In the genomic region with DNA sequence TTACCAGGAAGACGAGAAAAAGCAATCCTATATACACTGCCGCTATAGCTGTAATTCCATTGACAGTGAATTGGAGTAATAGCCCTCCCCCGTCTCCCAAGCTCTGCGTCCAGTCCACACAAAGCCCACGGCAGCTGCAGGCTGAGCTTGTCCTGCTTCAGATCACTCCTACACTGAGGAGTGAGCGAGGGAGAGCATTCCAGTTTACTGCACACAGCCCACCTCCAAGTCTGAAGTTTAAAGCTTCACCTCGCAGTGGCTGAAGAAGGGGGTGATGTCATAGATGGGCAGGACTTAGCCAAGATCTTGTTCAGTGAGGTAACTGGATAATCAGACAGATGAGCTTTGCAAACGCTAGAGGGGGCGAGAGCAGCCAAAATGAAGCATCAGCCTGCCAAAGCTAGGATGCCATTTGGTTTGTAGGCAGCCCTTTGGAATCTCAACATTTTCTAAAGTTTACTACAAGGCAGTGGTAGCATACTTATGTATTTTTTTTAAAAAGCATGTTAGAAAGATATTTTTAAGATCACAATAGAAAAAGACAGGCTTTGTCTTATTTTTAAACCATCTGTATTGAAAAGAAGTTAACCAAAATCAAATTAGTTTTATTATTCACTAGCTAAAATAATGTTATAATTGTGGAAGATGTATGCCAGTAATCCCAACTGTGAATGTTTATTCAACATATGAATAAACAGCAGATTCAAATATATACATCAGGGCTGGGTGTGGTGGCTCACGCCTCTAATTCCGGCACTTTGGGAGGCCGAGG, we compare ENCODE assay signal across 1 cellular context.
A peak's percentile ranks its signal among the peaks of the same experiment; 100 is the strongest.
TF ChIP-seq lines count a peak whose summit lies in the region.

Gene FLRT3, minus strand, starts transcription at position 213 of the 772 bp plus-strand sequence. CDS start 10,106 bp downstream, outside the sequence.

TF ChIP-seq in HepG2, 621 proteins besides CTCF, POLR2A, EP300 and RAD21 (continued from another document and continues in another):
- TF ChIP-seq ATF7 (IDR thresholded peaks at IDR 0.05): peak; percentile 96
- TF ChIP-seq ATF7 (CRISPR knock-in tag; IDR thresholded peaks at IDR 0.05): peak; percentile 91; the same call in 1 of the 2 replicates
- 0 out of 2 replicates have a peak, but pooled peaks have one; percentile 42 for TF ChIP-seq SP140L (CRISPR knock-in tag; IDR thresholded peaks at IDR 0.05; ENCODE audit: borderline replicate concordance)
- TF ChIP-seq JUN (CRISPR knock-in tag; IDR thresholded peaks at IDR 0.05): peak; percentile 69; the same call in 1 of the 2 replicates
- 0 out of 2 replicates have a peak, but pooled peaks have one; percentile 35 for TF ChIP-seq IRF9 (CRISPR knock-in tag; IDR thresholded peaks at IDR 0.05; ENCODE audit: borderline replicate concordance)
- TF ChIP-seq THYN1 (CRISPR knock-in tag; IDR thresholded peaks at IDR 0.05; ENCODE audit: borderline replicate concordance, low read depth): no peak
- TF ChIP-seq FOXA3 (CRISPR knock-in tag; IDR thresholded peaks at IDR 0.05): 0 out of 2 replicates have a peak, but pooled peaks have one; percentile 44
- TF ChIP-seq GABPB1 (CRISPR knock-in tag; IDR thresholded peaks at IDR 0.05): peak; percentile 34; the same call in 1 of the 2 replicates
- TF ChIP-seq HMGXB3 (CRISPR knock-in tag; IDR thresholded peaks at IDR 0.05; ENCODE audit: borderline replicate concordance): no peak; the same call in 1 of the 2 replicates
- TF ChIP-seq, protein P1, sequence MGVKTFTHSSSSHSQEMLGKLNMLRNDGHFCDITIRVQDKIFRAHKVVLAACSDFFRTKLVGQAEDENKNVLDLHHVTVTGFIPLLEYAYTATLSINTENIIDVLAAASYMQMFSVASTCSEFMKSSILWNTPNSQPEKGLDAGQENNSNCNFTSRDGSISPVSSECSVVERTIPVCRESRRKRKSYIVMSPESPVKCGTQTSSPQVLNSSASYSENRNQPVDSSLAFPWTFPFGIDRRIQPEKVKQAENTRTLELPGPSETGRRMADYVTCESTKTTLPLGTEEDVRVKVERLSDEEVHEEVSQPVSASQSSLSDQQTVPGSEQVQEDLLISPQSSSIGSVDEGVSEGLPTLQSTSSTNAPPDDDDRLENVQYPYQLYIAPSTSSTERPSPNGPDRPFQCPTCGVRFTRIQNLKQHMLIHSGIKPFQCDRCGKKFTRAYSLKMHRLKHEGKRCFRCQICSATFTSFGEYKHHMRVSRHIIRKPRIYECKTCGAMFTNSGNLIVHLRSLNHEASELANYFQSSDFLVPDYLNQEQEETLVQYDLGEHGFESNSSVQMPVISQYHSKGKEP (CRISPR knock-in tag; IDR thresholded peaks at IDR 0.05): no peak
- TF ChIP-seq ZNF124 (CRISPR knock-in tag; IDR thresholded peaks at IDR 0.05): no peak; the same call in 1 of the 2 replicates
- peak; percentile 54; the same call in 1 of the 2 replicates for TF ChIP-seq RXRB (CRISPR knock-in tag; IDR thresholded peaks at IDR 0.05; ENCODE audit: borderline replicate concordance)
- TF ChIP-seq MTF2 (CRISPR knock-in tag; IDR thresholded peaks at IDR 0.05; ENCODE audit: borderline replicate concordance): no peak
- TF ChIP-seq MIER3 (CRISPR knock-in tag; IDR thresholded peaks at IDR 0.05; ENCODE audit: borderline replicate concordance): peak; percentile 72; the same call in 1 of the 2 replicates
- TF ChIP-seq SCMH1 (CRISPR knock-in tag; IDR thresholded peaks at IDR 0.05; ENCODE audit: borderline replicate concordance): no peak
- TF ChIP-seq ARID5B (CRISPR knock-in tag; IDR thresholded peaks at IDR 0.05): peak; percentile 79
- TF ChIP-seq ZNF772 (CRISPR knock-in tag; IDR thresholded peaks at IDR 0.05): 0 out of 2 replicates have a peak, but pooled peaks have one; percentile 20
- peak; percentile 84 for TF ChIP-seq TEAD3 (CRISPR knock-in tag; optimal IDR thresholded peaks at IDR 0.05; ENCODE audit: borderline replicate concordance)
- TF ChIP-seq BRD4 (CRISPR knock-in tag; IDR thresholded peaks at IDR 0.05): no peak
- peak; percentile 42 for TF ChIP-seq BCL6 (CRISPR knock-in tag; IDR thresholded peaks at IDR 0.05)
- 0 out of 2 replicates have a peak, but pooled peaks have one; percentile 46 for TF ChIP-seq ZNF274 (CRISPR knock-in tag; IDR thresholded peaks at IDR 0.05)
- TF ChIP-seq POLR2AphosphoS5 (IDR thresholded peaks at IDR 0.05; ENCODE audit: low read depth, low read length): peak; percentile 43; the same call in 1 of the 2 replicates
- 0 out of 2 replicates have a peak, but pooled peaks have one; percentile 51 for TF ChIP-seq SRF (IDR thresholded peaks at IDR 0.05; ENCODE audit: low read depth, low read length)
- peak; percentile 83 for TF ChIP-seq CREB1 (IDR thresholded peaks at IDR 0.05)
- no peak for TF ChIP-seq CREB1 (CRISPR knock-in tag; IDR thresholded peaks at IDR 0.05)
- TF ChIP-seq JARID2 (CRISPR knock-in tag; IDR thresholded peaks at IDR 0.05; ENCODE audit: insufficient replicate concordance): peak; percentile 35
- no peak for TF ChIP-seq ELF4 (CRISPR knock-in tag; IDR thresholded peaks at IDR 0.05; ENCODE audit: borderline replicate concordance)
- peak; percentile 47; the same call in 1 of the 2 replicates for TF ChIP-seq FOXO1 (CRISPR knock-in tag; IDR thresholded peaks at IDR 0.05)
- TF ChIP-seq, protein P2, sequence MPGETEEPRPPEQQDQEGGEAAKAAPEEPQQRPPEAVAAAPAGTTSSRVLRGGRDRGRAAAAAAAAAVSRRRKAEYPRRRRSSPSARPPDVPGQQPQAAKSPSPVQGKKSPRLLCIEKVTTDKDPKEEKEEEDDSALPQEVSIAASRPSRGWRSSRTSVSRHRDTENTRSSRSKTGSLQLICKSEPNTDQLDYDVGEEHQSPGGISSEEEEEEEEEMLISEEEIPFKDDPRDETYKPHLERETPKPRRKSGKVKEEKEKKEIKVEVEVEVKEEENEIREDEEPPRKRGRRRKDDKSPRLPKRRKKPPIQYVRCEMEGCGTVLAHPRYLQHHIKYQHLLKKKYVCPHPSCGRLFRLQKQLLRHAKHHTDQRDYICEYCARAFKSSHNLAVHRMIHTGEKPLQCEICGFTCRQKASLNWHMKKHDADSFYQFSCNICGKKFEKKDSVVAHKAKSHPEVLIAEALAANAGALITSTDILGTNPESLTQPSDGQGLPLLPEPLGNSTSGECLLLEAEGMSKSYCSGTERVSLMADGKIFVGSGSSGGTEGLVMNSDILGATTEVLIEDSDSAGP (CRISPR knock-in tag; IDR thresholded peaks at IDR 0.05; ENCODE audit: borderline replicate concordance): peak; percentile 19; the same call in 1 of the 2 replicates
- TF ChIP-seq PHF21A (CRISPR knock-in tag; IDR thresholded peaks at IDR 0.05): peak; percentile 53
- TF ChIP-seq ELF3 (CRISPR knock-in tag; IDR thresholded peaks at IDR 0.05): peak; percentile 81
- TF ChIP-seq KDM5B (CRISPR knock-in tag; IDR thresholded peaks at IDR 0.05; ENCODE audit: borderline replicate concordance): no peak
- TF ChIP-seq, protein P3, sequence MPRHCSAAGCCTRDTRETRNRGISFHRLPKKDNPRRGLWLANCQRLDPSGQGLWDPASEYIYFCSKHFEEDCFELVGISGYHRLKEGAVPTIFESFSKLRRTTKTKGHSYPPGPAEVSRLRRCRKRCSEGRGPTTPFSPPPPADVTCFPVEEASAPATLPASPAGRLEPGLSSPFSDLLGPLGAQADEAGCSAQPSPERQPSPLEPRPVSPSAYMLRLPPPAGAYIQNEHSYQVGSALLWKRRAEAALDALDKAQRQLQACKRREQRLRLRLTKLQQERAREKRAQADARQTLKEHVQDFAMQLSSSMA (CRISPR knock-in tag; IDR thresholded peaks at IDR 0.05): 0 out of 2 replicates have a peak, but pooled peaks have one; percentile 22
- TF ChIP-seq ZBTB3 (CRISPR knock-in tag; IDR thresholded peaks at IDR 0.05; ENCODE audit: borderline replicate concordance, low read depth): no peak
- peak; percentile 53; the same call in 1 of the 2 replicates for TF ChIP-seq ZNF263 (CRISPR knock-in tag; IDR thresholded peaks at IDR 0.05)
- TF ChIP-seq ZNF598 (CRISPR knock-in tag; IDR thresholded peaks at IDR 0.05; ENCODE audit: borderline replicate concordance): peak; percentile 69; the same call in 1 of the 2 replicates
- 0 out of 2 replicates have a peak, but pooled peaks have one; percentile 43 for TF ChIP-seq ARID2 (CRISPR knock-in tag; IDR thresholded peaks at IDR 0.05; ENCODE audit: borderline replicate concordance)
- TF ChIP-seq RBM22 (optimal IDR thresholded peaks at IDR 0.05; ENCODE audit: low read length): no peak
- TF ChIP-seq ZNF335 (CRISPR knock-in tag; IDR thresholded peaks at IDR 0.05): 0 out of 2 replicates have a peak, but pooled peaks have one; percentile 44
- TF ChIP-seq ONECUT2 (CRISPR knock-in tag; IDR thresholded peaks at IDR 0.05): no peak
- TF ChIP-seq ZGPAT (CRISPR knock-in tag; IDR thresholded peaks at IDR 0.05): no peak; the same call in 1 of the 2 replicates
- no peak for TF ChIP-seq FOXJ3 (CRISPR knock-in tag; IDR thresholded peaks at IDR 0.05; ENCODE audit: borderline replicate concordance)
- TF ChIP-seq ZNF350 (CRISPR knock-in tag; IDR thresholded peaks at IDR 0.05; ENCODE audit: borderline replicate concordance, low read depth): peak; percentile 3; the same call in 1 of the 2 replicates
- no peak for TF ChIP-seq KLF9 (CRISPR knock-in tag; IDR thresholded peaks at IDR 0.05; ENCODE audit: low read depth)
- peak; percentile 64 for TF ChIP-seq BORCS8-MEF2B (CRISPR knock-in tag; IDR thresholded peaks at IDR 0.05)
- no peak for TF ChIP-seq HDAC1 (CRISPR knock-in tag; IDR thresholded peaks at IDR 0.05)
- TF ChIP-seq FOXK1 (CRISPR knock-in tag; IDR thresholded peaks at IDR 0.05; ENCODE audit: borderline replicate concordance, low read depth): peak; percentile 58; the same call in 1 of the 2 replicates
- no peak for TF ChIP-seq SNAPC5 (CRISPR knock-in tag; IDR thresholded peaks at IDR 0.05; ENCODE audit: borderline replicate concordance)
